Comparison of ENCODE assay signal across 8 cellular contexts in the genomic region with DNA sequence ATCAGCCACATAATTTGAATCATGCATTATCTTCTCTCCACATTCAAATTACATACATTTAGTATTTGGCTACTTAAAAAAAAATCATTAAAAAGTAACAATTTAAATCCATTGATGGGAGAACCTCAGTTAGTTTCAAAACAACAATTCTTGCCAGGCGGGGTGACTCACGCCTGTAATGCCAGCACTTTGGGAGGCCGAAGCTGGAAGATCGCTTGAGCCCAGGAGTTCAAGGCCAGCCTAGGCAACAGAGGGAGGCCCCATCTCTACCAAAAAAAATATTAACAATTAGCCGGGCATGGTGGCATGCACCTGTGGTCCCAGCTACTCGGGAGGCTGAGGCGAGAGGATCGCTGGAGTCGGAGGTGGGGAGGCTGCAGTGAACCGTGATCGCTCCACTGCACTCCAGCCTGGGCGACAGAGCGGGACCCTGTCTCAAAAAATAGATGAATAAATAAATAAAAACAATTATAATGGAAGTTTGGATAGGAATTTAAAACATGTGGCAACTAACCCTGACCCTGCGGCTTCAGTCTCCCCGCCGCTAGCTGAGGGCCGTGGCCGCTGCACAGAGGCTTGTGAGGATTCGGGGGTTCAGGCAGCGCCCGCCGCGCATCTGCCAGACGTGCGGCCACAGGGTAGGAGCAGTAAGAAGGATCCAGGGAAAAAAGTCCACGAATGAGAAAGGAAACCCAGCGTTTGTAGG. TPM values are rescaled to one million over a fixed set of nuclear protein-coding genes. Genes with fewer than 3 reads are reported as not detected.
DNase-seq lines count a peak whose midpoint lies in the region; ATAC-seq and TF ChIP-seq lines count a peak whose summit lies in the region.

No MANE protein-coding gene starts in this region.

- ATAC-seq in T-cell (replicated peaks in 1 of 4) (no peak), HG03521 (IDR thresholded peaks at IDR 0.05; ENCODE audit: unreplicated experiment) (no peak), left colon (no peak)

- no peaks in the 10 kb centered on the region for H3K36me3 ChIP-seq in skeletal muscle satellite cell (ENCODE audit: insufficient read depth, low read length)

- peaks cover 40 to 52% (median 46%) of the 10 kb centered on the region in 3 donors for H3K4me1 Mint-ChIP-seq in T-cell

- H3K4me2 ChIP-seq in skeletal muscle satellite cell (ENCODE audit: low read length), result peak overlapping the region; percentile 95

- H3K9me3 Mint-ChIP-seq in T-cell, result no peaks in the 10 kb centered on the region

- DNase-seq in GM12864 (ENCODE audit: low read depth) (no peak), T-cell (peak in 1 of 34 experiments; percentile 22), fibroblast of villous mesenchyme (ENCODE audit: low read depth) (no peak), SW480 (ENCODE audit: low spot score) (no peak), left colon (no peak)
- DNase-seq in central memory CD4-positive, alpha-beta T cell, result no peak

- TF ChIP-seq CTCF in GM12864 (IDR thresholded peaks at IDR 0.05; ENCODE audit: low read depth, low read length, missing control alignments), result no peak
- TF ChIP-seq CTCF in fibroblast of villous mesenchyme (IDR thresholded peaks at IDR 0.05; ENCODE audit: insufficient read depth, low read depth, low read length), result no peak

- peaks cover 26% of the 10 kb centered on the region for H3K4me1 ChIP-seq in skeletal muscle satellite cell (ENCODE audit: control insufficient read depth, insufficient read depth, low read length)

- H3K9ac ChIP-seq in skeletal muscle satellite cell (ENCODE audit: low read depth, low read length), result peak overlapping the region; percentile 99

- intact Hi-C loops in left colon (cut with DNase I, micrococcal nuclease), result no loop called here

- no peaks in the 10 kb centered on the region for H3K27me3 Mint-ChIP-seq in T-cell

- H3K27me3 ChIP-seq in skeletal muscle satellite cell (ENCODE audit: control insufficient read depth, insufficient read depth, low read length), result no peaks in the 10 kb centered on the region

- no peaks in the 10 kb centered on the region for H3K9me3 ChIP-seq in skeletal muscle satellite cell (replicated peaks; ENCODE audit: low read length)

- peaks cover 3% of the 10 kb centered on the region for H3K36me3 Mint-ChIP-seq in T-cell

- peak overlapping the region; percentile 84 to 92 (median 90) for H3K4me3 Mint-ChIP-seq in T-cell

- peak overlapping the region; percentile 94 for H3K4me3 ChIP-seq in GM12864 (ENCODE audit: low read depth, low read length)
- H3K4me3 ChIP-seq in fibroblast of villous mesenchyme (ENCODE audit: low read depth, low read length), result peak overlapping the region; percentile 72
- peak overlapping the region; percentile 81 for H3K4me3 ChIP-seq in skeletal muscle satellite cell (ENCODE audit: low read length)

- CTCF ChIA-PET in T-cell (lab: Charles Lee), result no interaction called here

- POLR2A ChIA-PET in T-cell (lab: Charles Lee), result interaction anchor here in 1 of 2 donors (1.7 kb wide), 1 partner anchor 8 kb away, joined by 5 read pairs; no protein-coding TSS in a partner anchor

- H3K27ac Mint-ChIP-seq in T-cell, result peak overlapping the region; percentile 90 to 92

RNA-seq across cellular contexts. Expression of a gene that starts 1.1 kb away (rescaled TPM):
- total RNA-seq in T-cell (10 to 100 TPM; 36.5 to 46.1 (median 41.9) TPM), fibroblast of villous mesenchyme (13.2 and 17.3 TPM in 2 replicates), left colon (1 to 10 TPM; 4.7 to 6.7 TPM)
- 14.7 and 14.9 TPM in 2 replicates for total RNA-seq in skeletal muscle satellite cell (2012; rRNA removed)
